ENCODE assay signal across 16 cellular contexts in the genomic region with DNA sequence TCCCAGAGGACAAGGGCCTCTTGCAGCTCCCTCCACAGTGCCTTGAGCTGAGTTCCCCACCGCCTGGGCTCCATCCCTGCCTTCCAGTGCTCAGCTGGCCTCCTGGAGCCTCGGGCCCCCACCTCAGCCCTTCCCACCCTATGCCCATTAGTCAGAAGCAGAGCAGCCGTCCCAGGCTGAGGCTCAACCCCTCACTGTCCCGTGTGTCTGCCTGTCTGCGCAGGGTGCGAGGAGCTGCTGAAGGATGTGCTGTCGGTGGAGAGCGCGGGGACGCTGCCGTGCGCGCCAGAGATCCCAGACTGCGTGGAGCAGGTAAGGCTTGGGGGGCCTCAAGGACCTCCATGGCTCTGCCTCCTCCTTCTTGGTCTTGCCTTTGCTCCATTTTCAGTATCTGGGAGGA.
"Had no signal": no experiment of that assay in that cellular context is flagged by ENCODE, and none has a peak within 500 bp of the region (broad histone marks: within the 10 kb centered on the region; RNA-seq: fewer than 3 reads in every experiment).

No MANE protein-coding gene starts in this region.

- H3K27ac ChIP-seq: brain microvascular endothelial cell, cardiac muscle cell, Peyer's patch had no signal

- H3K36me3 ChIP-seq: brain microvascular endothelial cell, cardiac muscle cell, Peyer's patch had no signal

- H3K36me3 Mint-ChIP-seq: activated naive CD8-positive, alpha-beta T cell treated with anti-CD3 and anti-CD28 coated beads for 36 hours; WTC11 had no signal

- ATAC-seq: WTC11 had no signal

- H3K27me3 ChIP-seq: cardiac muscle cell, Peyer's patch had no signal

- H3K4me3 ChIP-seq: cardiac muscle cell, Peyer's patch had no signal

- H3K27ac Mint-ChIP-seq: activated naive CD4-positive, alpha-beta T cell treated with anti-CD3 and anti-CD28 coated beads for 36 hours; activated naive CD8-positive, alpha-beta T cell treated with anti-CD3 and anti-CD28 coated beads for 36 hours; T-helper 1 cell treated with Interleukin-12 subunit alpha and Interleukin-12 subunit beta and Interleukin-4 antibody, amounts not matched to agents 30 μg/mL and 1 μg/mL, for 36 hours; WTC11 had no signal

- DNase-seq: activated CD4-positive, CD25-positive, alpha-beta regulatory T cell treated with anti-CD3 and anti-CD28 coated beads, Interleukin-2, amount 50 U/mL, for 72 hours; activated CD8-positive, alpha-beta memory T cell treated with anti-CD3 and anti-CD28 coated beads, Interleukin-2, amount 50 U/mL, for 48 hours; activated naive CD8-positive, alpha-beta T cell treated with anti-CD3 and anti-CD28 coated beads for 36 hours; brain microvascular endothelial cell; cerebellar nuclear complex; Karpas-422; NCI-H1048; NCI-H1930; NCI-H226; NCI-H510A treated with DMSO at 0.1 percent for 48 hours; Peyer's patch; SHP77 treated with DMSO at 0.1 percent for 48 hours had no signal

- H3K9me3 Mint-ChIP-seq: activated naive CD4-positive, alpha-beta T cell treated with anti-CD3 and anti-CD28 coated beads for 36 hours; activated naive CD8-positive, alpha-beta T cell treated with anti-CD3 and anti-CD28 coated beads for 36 hours; T-helper 1 cell treated with Interleukin-12 subunit alpha and Interleukin-12 subunit beta and Interleukin-4 antibody, amounts not matched to agents 30 μg/mL and 1 μg/mL, for 36 hours had no signal

- H3K4me3 Mint-ChIP-seq: activated naive CD4-positive, alpha-beta T cell treated with anti-CD3 and anti-CD28 coated beads for 36 hours; activated naive CD8-positive, alpha-beta T cell treated with anti-CD3 and anti-CD28 coated beads for 36 hours; T-helper 1 cell treated with Interleukin-12 subunit alpha and Interleukin-12 subunit beta and Interleukin-4 antibody, amounts not matched to agents 30 μg/mL and 1 μg/mL, for 36 hours; WTC11 had no signal

- H3K9me3 ChIP-seq: Peyer's patch had no signal
